ENCODE assay signal across 8 cellular contexts in the genomic region with DNA sequence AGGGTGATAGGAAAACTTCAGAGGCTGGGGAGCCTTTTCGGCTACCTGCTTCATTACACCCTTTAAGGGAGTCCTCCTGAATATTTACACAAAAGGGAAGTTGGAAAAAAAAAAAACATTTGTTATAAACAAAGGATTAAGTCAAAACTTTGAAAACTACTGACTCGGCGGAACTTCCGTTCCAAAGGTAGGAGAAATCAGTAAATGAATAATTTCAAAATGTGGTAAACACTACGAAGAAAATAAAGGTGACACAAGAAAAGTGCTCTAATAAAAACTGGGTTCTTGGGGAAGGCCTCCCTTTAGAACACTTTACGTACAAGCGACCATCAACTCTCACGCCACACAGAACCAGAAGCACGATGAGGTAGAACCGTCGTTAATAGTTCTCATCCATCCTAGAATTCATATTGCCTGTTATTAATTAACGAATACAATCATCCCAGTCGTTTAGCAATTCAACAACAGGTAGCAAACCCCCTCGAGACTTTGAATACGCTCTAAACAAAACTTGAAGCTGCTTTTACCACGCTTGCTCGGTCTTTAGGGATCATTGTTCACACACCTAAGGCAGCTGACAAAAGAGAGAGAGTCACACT. TPM values are rescaled to one million over a fixed set of nuclear protein-coding genes. Genes with fewer than 3 reads are reported as not detected.
DNase-seq lines count a peak whose midpoint lies in the region; ATAC-seq lines count a peak whose summit lies in the region.

No MANE protein-coding gene starts in this region.

- H3K27me3 Mint-ChIP-seq in central memory CD8-positive, alpha-beta T cell, result no peaks in the 10 kb centered on the region

- peak; percentile 1 for ATAC-seq in GM18498 (IDR thresholded peaks at IDR 0.05; ENCODE audit: unreplicated experiment)
- peak; percentile 1 for ATAC-seq in central memory CD8-positive, alpha-beta T cell (replicated peaks; ENCODE audit: extremely low read depth, poor library complexity, severe bottlenecking)

- H3K9me3 ChIP-seq in mesodermal cell (ENCODE audit: control insufficient read depth, low read length), result no peaks in the 10 kb centered on the region

- peak; percentile 26 for DNase-seq in A172 (ENCODE audit: low spot score)
- peak; percentile 8 for DNase-seq in NCI-H774 (lab: John Stamatoyannopoulos, UW)
- DNase-seq in central memory CD8-positive, alpha-beta T cell (ENCODE audit: low spot score in 2 of 2), result no peak
- no peak for DNase-seq in cerebellar nuclear complex (lab: John Stamatoyannopoulos, UW)
- DNase-seq in EL, result no peak
- DNase-seq in midbrain (lab: John Stamatoyannopoulos, UW), result no peak

- peak overlapping the region; percentile 96 for H3K27ac Mint-ChIP-seq in central memory CD8-positive, alpha-beta T cell (ENCODE audit: low read depth)

- peak overlapping the region; percentile 93 for H3K4me3 Mint-ChIP-seq in central memory CD8-positive, alpha-beta T cell

- peaks cover 18% of the 10 kb centered on the region for H3K36me3 Mint-ChIP-seq in central memory CD8-positive, alpha-beta T cell (ENCODE audit: insufficient read depth)

- peaks cover 25% of the 10 kb centered on the region for H3K36me3 ChIP-seq in mesodermal cell (ENCODE audit: control insufficient read depth, insufficient read depth, low read length)

- no peaks in the 10 kb centered on the region for H3K9me3 Mint-ChIP-seq in central memory CD8-positive, alpha-beta T cell

- H3K4me3 ChIP-seq in mesodermal cell (ENCODE audit: extremely low read depth, insufficient read depth, low read length, poor library complexity, severe bottlenecking), result peak overlapping the region; percentile 88

- H3K27ac ChIP-seq in mesodermal cell (ENCODE audit: low read depth, low read length, severe bottlenecking), result peak overlapping the region; percentile 99

- peaks cover 5% of the 10 kb centered on the region for H3K4me1 ChIP-seq in mesodermal cell (ENCODE audit: control insufficient read depth, insufficient read depth, low read length, poor library complexity, severe bottlenecking)

- peaks cover 26% of the 10 kb centered on the region for H3K4me1 Mint-ChIP-seq in central memory CD8-positive, alpha-beta T cell

- WGBS in mesodermal cell (ENCODE audit: insufficient coverage in 2 of 2), 2 experiments, result 0% methylated on average over 12 to 15 of the region's 17 CpGs

RNA-seq across cellular contexts. Expression of a gene that starts 0.9 kb away (rescaled TPM):
- 49.6 and 51.2 TPM in 2 replicates for total RNA-seq in A172 (2014; rRNA removed; shearing (Covaris generic))
- polyA plus RNA-seq in mesodermal cell (2013, experiment 1 of 2), result 114 TPM
- polyA plus RNA-seq in mesodermal cell (2013, experiment 2 of 2), result 111 TPM

RNA-seq across cellular contexts. Expression of a gene that starts 22.1 kb away (rescaled TPM):
- total RNA-seq in A172 (2014; rRNA removed; shearing (Covaris generic)), result 93.2 and 111 TPM in 2 replicates
- 74.5 TPM for polyA plus RNA-seq in mesodermal cell (2013, experiment 1 of 2)
- polyA plus RNA-seq in mesodermal cell (2013, experiment 2 of 2), result 62.4 TPM

Comparison
In these comparisons a context has a peak if more than half of its experiments do, and no peak if none do; other contexts are left out.
1. DNase-seq: peak in A172 (single experiment) and NCI-H774 (single experiment); none in central memory CD8-positive, alpha-beta T cell (0 of 2), cerebellar nuclear complex (0 of 2), EL (single experiment) and midbrain (single experiment).